ENCODE assay signal across 15 cellular contexts in genomic region chr3:39050020-39050419, GRCh38. TPM values are rescaled to one million over a fixed set of nuclear protein-coding genes. Genes with fewer than 3 reads are reported as not detected.
A peak's percentile ranks its signal among the peaks of the same experiment; 100 is the strongest.
DNase-seq lines count a peak whose midpoint lies in the region; FAIRE-seq and TF ChIP-seq lines count a peak whose summit lies in the region.
"Had no signal": no experiment of that assay in that cellular context is flagged by ENCODE, and none has a peak within 500 bp of the region (broad histone marks: within the 10 kb centered on the region; RNA-seq: fewer than 3 reads in every experiment).

No MANE protein-coding gene starts in this region.

- H3K56ac ChIP-seq in H1 (replicated peaks; ENCODE audit: insufficient read length, low read depth, low read length), result peak overlapping the region; percentile 25

- H3K27ac Mint-ChIP-seq in activated naive CD8-positive, alpha-beta T cell, result peak overlapping the region; percentile 87
- no peak overlapping the region for H3K27ac Mint-ChIP-seq in activated naive CD8-positive, alpha-beta T cell treated with anti-CD3 and anti-CD28 coated beads for 36 hours
- no peak overlapping the region for H3K27ac Mint-ChIP-seq in Calu3 (ENCODE audit: unreplicated experiment)

- H3K14ac ChIP-seq in H1 (ENCODE audit: insufficient read length), result no peak overlapping the region

- H3K4ac ChIP-seq in H1 (replicated peaks; ENCODE audit: insufficient read length, low read depth, low read length), result no peak overlapping the region

- H4K8ac ChIP-seq in H1 (ENCODE audit: extremely low read depth, insufficient read depth, low read length), result no peak overlapping the region

- H3K79me2 ChIP-seq in OCI-LY3 (ENCODE audit: low read length) (peaks cover 27% of the 10 kb centered on the region), H1 (ENCODE audit: control insufficient read depth in 1 of 2, insufficient read depth in 2 of 2, low read length in 2 of 2) (peaks cover 3 to 25% of the 10 kb centered on the region in 2 experiments)

- H3K4me1 Mint-ChIP-seq in activated naive CD8-positive, alpha-beta T cell (ENCODE audit: low read depth), result peaks cover 51% of the 10 kb centered on the region
- peaks cover 26% of the 10 kb centered on the region for H3K4me1 Mint-ChIP-seq in activated naive CD8-positive, alpha-beta T cell treated with anti-CD3 and anti-CD28 coated beads for 36 hours
- peaks cover 7% of the 10 kb centered on the region for H3K4me1 Mint-ChIP-seq in Calu3 (ENCODE audit: low read depth, unreplicated experiment)

- H2AFZ ChIP-seq in OCI-LY3 (ENCODE audit: low read depth, low read length) (0 out of 2 replicates have a peak overlapping the region, but pooled peaks have one; percentile 3), H1 (ENCODE audit: low read length) (no peak overlapping the region)

- no peak for FAIRE-seq in H1 (lab: Jason Lieb, UNC)
- FAIRE-seq: astrocyte had no signal

- no peak overlapping the region for H4K5ac ChIP-seq in H1 (ENCODE audit: insufficient read length, low read depth, low read length)

- H3K4me1 ChIP-seq in OCI-LY3 (ENCODE audit: low read length) (peaks cover 25% of the 10 kb centered on the region), H1 (replicated peaks in 1 of 4; ENCODE audit: control insufficient read depth in 3 of 4, insufficient read depth in 4 of 4, low read length in 3 of 4) (peaks cover 0 to 6% (median 0%) of the 10 kb centered on the region in 4 experiments; a peak in 1 of 7 replicates), uterus (peaks cover 0 to 9% of the 10 kb centered on the region in 2 donors)
- H3K4me1 ChIP-seq: prostate gland had no signal

- no peak overlapping the region for H2BK15ac ChIP-seq in H1 (ENCODE audit: low read length)

- BruUV-seq in Calu3 (replicated peaks; lab: Mats Ljungman, UMichigan), result no TSS peak

- POLR2A ChIA-PET in H1 (lab: Charles Lee; ENCODE audit: partially characterized antibody), result interaction anchor here (0.8 kb wide), 1 partner anchor 9 kb away, joined by 3 read pairs; no protein-coding TSS in a partner anchor

- H2BK20ac ChIP-seq in H1 (ENCODE audit: low read length), result no peak overlapping the region

- intact Hi-C loops in uterus (cut with DNase I; ENCODE audit: low total_unique reads) (no loop called here), Calu3 (cut with micrococcal nuclease; ENCODE audit: unreplicated experiment) (no loop called here)

- H2BK12ac ChIP-seq in H1 (ENCODE audit: low read depth, low read length), result no peak overlapping the region

- no peak for TF ChIP-seq EP300 in H1 (IDR thresholded peaks at IDR 0.05; ENCODE audit: borderline replicate concordance in 1 of 2, low read depth in 2 of 2, low read length in 2 of 2)

- no peak for TF ChIP-seq RAD21 in H1 (IDR thresholded peaks at IDR 0.05 in 1 of 2, conservative IDR thresholded peaks at IDR 0.05 in 1 of 2; ENCODE audit: low read depth in 2 of 2, low read length in 2 of 2)

- TF ChIP-seq CTCF in OCI-LY3 (IDR thresholded peaks at IDR 0.05; ENCODE audit: low read depth, low read length) (no peak), H1 (IDR thresholded peaks at IDR 0.05; ENCODE audit: control extremely low read depth in 1 of 3, insufficient read depth in 1 of 3, low read depth in 1 of 3, low read length in 3 of 3) (no peak), foreskin fibroblast (IDR thresholded peaks at IDR 0.05; ENCODE audit: low read depth, low read length) (no peak), uterus (IDR thresholded peaks at IDR 0.05) (no peak), Calu3 (IDR thresholded peaks at IDR 0.05; ENCODE audit: unreplicated experiment) (no peak)

- peaks cover 2% of the 10 kb centered on the region; the same call in 1 of the 2 replicates for H3K79me1 ChIP-seq in H1 (ENCODE audit: low read depth, low read length)

- H3K9me3 ChIP-seq in OCI-LY3 (ENCODE audit: insufficient read depth, low read length) (no peaks in the 10 kb centered on the region), H1 (ENCODE audit: insufficient read depth in 2 of 2, low read depth in 1 of 2, low read length in 1 of 2) (no peaks in the 10 kb centered on the region), uterus (no peaks in the 10 kb centered on the region)
- H3K9me3 ChIP-seq: prostate gland had no signal

- no peaks in the 10 kb centered on the region for H3K27me3 ChIP-seq in OCI-LY3 (ENCODE audit: low read depth, low read length)
- H3K27me3 ChIP-seq in H1 (replicated peaks in 1 of 4; ENCODE audit: control insufficient read depth in 3 of 4, extremely low read depth in 1 of 4, insufficient read depth in 3 of 4, low read length in 3 of 4), result no peaks in the 10 kb centered on the region
- no peaks in the 10 kb centered on the region for H3K27me3 ChIP-seq in uterus

- H3K27ac ChIP-seq in OCI-LY3 (ENCODE audit: low read length) (peak overlapping the region; percentile 13; the same call in 1 of the 2 replicates), H1 (ENCODE audit: low read depth, low read length) (no peak overlapping the region), uterus (no peak overlapping the region)
- H3K27ac ChIP-seq: prostate gland had no signal

- no peaks in the 10 kb centered on the region for H3K9me3 Mint-ChIP-seq in activated naive CD8-positive, alpha-beta T cell (ENCODE audit: low read depth)
- H3K9me3 Mint-ChIP-seq in activated naive CD8-positive, alpha-beta T cell treated with anti-CD3 and anti-CD28 coated beads for 36 hours, result no peaks in the 10 kb centered on the region
- no peaks in the 10 kb centered on the region for H3K9me3 Mint-ChIP-seq in Calu3 (ENCODE audit: low read depth, unreplicated experiment)

- H2BK5ac ChIP-seq in H1 (ENCODE audit: low read depth, low read length), result no peak overlapping the region

- H3K23me2 ChIP-seq in H1 (ENCODE audit: low read depth, low read length), result peaks cover 6% of the 10 kb centered on the region; the same call in 1 of the 2 replicates

- H2BK120ac ChIP-seq in H1 (replicated peaks; ENCODE audit: low read depth, low read length), result no peak overlapping the region

- no peak overlapping the region for H2AK5ac ChIP-seq in H1 (ENCODE audit: low read depth, low read length)

- H4K20me1 ChIP-seq in OCI-LY3 (ENCODE audit: insufficient read depth, low read length) (no peaks in the 10 kb centered on the region), H1 (replicated peaks in 1 of 2; ENCODE audit: control insufficient read depth in 1 of 2, insufficient read depth in 2 of 2, low read length in 2 of 2) (peaks cover 0 to 2% of the 10 kb centered on the region in 2 experiments)

- H3K18ac ChIP-seq in H1 (ENCODE audit: extremely low read depth, low read length), result no peak overlapping the region

- H3K36me3 Mint-ChIP-seq in activated naive CD8-positive, alpha-beta T cell, result no peaks in the 10 kb centered on the region
- no peaks in the 10 kb centered on the region for H3K36me3 Mint-ChIP-seq in activated naive CD8-positive, alpha-beta T cell treated with anti-CD3 and anti-CD28 coated beads for 36 hours
- H3K36me3 Mint-ChIP-seq in Calu3 (ENCODE audit: insufficient read depth, unreplicated experiment), result peaks cover 20% of the 10 kb centered on the region

- no peaks in the 10 kb centered on the region for H3K27me3 Mint-ChIP-seq in activated naive CD8-positive, alpha-beta T cell
- no peaks in the 10 kb centered on the region for H3K27me3 Mint-ChIP-seq in activated naive CD8-positive, alpha-beta T cell treated with anti-CD3 and anti-CD28 coated beads for 36 hours
- peaks cover 8% of the 10 kb centered on the region for H3K27me3 Mint-ChIP-seq in Calu3 (ENCODE audit: unreplicated experiment)

- H3K4me2 ChIP-seq in OCI-LY3 (ENCODE audit: low read length) (peak overlapping the region; percentile 25), H1 (ENCODE audit: insufficient read depth in 1 of 2, low read depth in 2 of 2, low read length in 2 of 2) (no peak overlapping the region)

- H3K36me3 ChIP-seq in OCI-LY3 (replicated peaks; ENCODE audit: low read depth, low read length) (no peaks in the 10 kb centered on the region), H1 (ENCODE audit: control insufficient read depth in 2 of 4, insufficient read depth in 4 of 4, low read length in 3 of 4) (no peaks in the 10 kb centered on the region), uterus (no peaks in the 10 kb centered on the region)
- H3K36me3 ChIP-seq: prostate gland had no signal

- H3K23ac ChIP-seq in H1 (ENCODE audit: insufficient read length), result no peak overlapping the region

- no peak overlapping the region for H4K91ac ChIP-seq in H1 (replicated peaks; ENCODE audit: insufficient read length, low read length)

- H3K4me3 ChIP-seq in OCI-LY3 (ENCODE audit: low read length), result no peak overlapping the region
- no peak overlapping the region for H3K4me3 ChIP-seq in H1 (ENCODE audit: extremely low read depth in 1 of 4, insufficient read depth in 2 of 4, low read depth in 3 of 4, low read length in 4 of 4)
- H3K4me3 ChIP-seq in foreskin fibroblast (ENCODE audit: low read depth in 1 of 2, low read length in 2 of 2), result no peak overlapping the region
- H3K4me3 ChIP-seq in uterus, result no peak overlapping the region
- H3K4me3 ChIP-seq: prostate gland had no signal

- no peak for DNase-seq in activated naive CD8-positive, alpha-beta T cell treated with anti-CD3 and anti-CD28 coated beads for 36 hours
- DNase-seq in H1 (ENCODE audit: low read depth in 1 of 2, low spot score in 2 of 2) (no peak), OCI-M2 (lab: John Stamatoyannopoulos, UW; ENCODE audit: unreplicated experiment) (no peak), foreskin fibroblast (no peak), uterus (no peak), Calu3 (no peak)
- DNase-seq: activated CD4-positive, alpha-beta T cell treated with anti-CD3 and anti-CD28 coated beads, Interleukin-2, amount 50 U/mL, for 48 hours; activated effector memory CD4-positive, alpha-beta T cell treated with Interleukin-2 at 50 U/mL for 16 hours; dermis blood vessel endothelial cell; NCI-H2081 had no signal

- H3K4me3 Mint-ChIP-seq in activated naive CD8-positive, alpha-beta T cell, result peak overlapping the region; percentile 35
- no peak overlapping the region for H3K4me3 Mint-ChIP-seq in activated naive CD8-positive, alpha-beta T cell treated with anti-CD3 and anti-CD28 coated beads for 36 hours
- H3K4me3 Mint-ChIP-seq in Calu3 (ENCODE audit: low read depth, unreplicated experiment), result no peak overlapping the region

- CTCF ChIA-PET in H1 (lab: Charles Lee; ENCODE audit: partially characterized antibody), result interaction anchor here (0.9 to 1.4 kb wide), 2 partner anchors 15 to 35 kb away, joined by 4 to 5 read pairs; no protein-coding TSS in a partner anchor
- CTCF ChIA-PET in Calu3 (lab: Charles Lee), result no interaction called here

- TF ChIP-seq POLR2A in H1 (IDR thresholded peaks at IDR 0.05; ENCODE audit: control extremely low read depth in 1 of 2, low read depth in 2 of 2, low read length in 2 of 2), result no peak
- TF ChIP-seq POLR2A in uterus (IDR thresholded peaks at IDR 0.05), result no peak

- no peak overlapping the region for H3K9ac ChIP-seq in OCI-LY3 (ENCODE audit: low read length)
- H3K9ac ChIP-seq in H1 (replicated peaks in 1 of 4; ENCODE audit: extremely low read depth in 1 of 4, low read depth in 3 of 4, low read length in 3 of 4), result no peak overlapping the region

RNA-seq across cellular contexts. Expression of gene SCN11A, which starts 1.7 kb away (rescaled TPM):
- total RNA-seq in activated naive CD8-positive, alpha-beta T cell treated with anti-CD3 and anti-CD28 coated beads for 36 hours, result under 1 TPM; 0.08 to 0.12 TPM
- 0.10 and 0.11 TPM in 2 replicates for total RNA-seq in H1 (2021; fragmentation: NEBNext Ultra II Directional; extraction: Animal tissue kit (Norgen Biotek cat#: 25700))
- 0.16 and 0.21 TPM in 2 replicates for polyA plus RNA-seq in H1 (2011; rRNA removed)
- polyA plus RNA-seq in H1 (2011; cell fraction: cytosol; rRNA removed), result 0.21 TPM
- 0.54 TPM for polyA plus RNA-seq in H1 (2011; cell fraction: nucleus; rRNA removed)
- 0.20 to 0.23 TPM (median 0.21 TPM) in 4 replicates for polyA plus RNA-seq in H1 (2012, experiment 1 of 2)
- not detected for polyA plus RNA-seq in H1 (2012, experiment 2 of 2)
- polyA plus RNA-seq in H1 (2013, experiment 1 of 2), result 0.08 TPM
- polyA plus RNA-seq in H1 (2013, experiment 2 of 2), result 0.06 TPM
- 0.29 and 0.54 TPM in 2 replicates for polyA minus RNA-seq in H1 (2011; rRNA and poly(A)+ RNA removed)
- not detected for polyA minus RNA-seq in H1 (2011; cell fraction: cytosol; rRNA and poly(A)+ RNA removed)
- polyA minus RNA-seq in H1 (2011; cell fraction: nucleus; rRNA and poly(A)+ RNA removed), result 1.00 TPM
- total RNA-seq in uterus (1 to 10 TPM in 1 of 4 donors, under 1 TPM in 1, not detected in 2; 0.12 to 1.8 TPM), Calu3 (2022) (0.09 TPM in 1 of 2 replicates, not detected in the other)
- total RNA-seq: A673 had no signal

RNA-seq across cellular contexts. Expression of gene WDR48, which starts 1.8 kb away (rescaled TPM):
- total RNA-seq in activated naive CD8-positive, alpha-beta T cell treated with anti-CD3 and anti-CD28 coated beads for 36 hours, result 10 to 100 TPM; 38.4 to 41.0 TPM
- 47.8 and 54.1 TPM in 2 replicates for total RNA-seq in H1 (2021; fragmentation: NEBNext Ultra II Directional; extraction: Animal tissue kit (Norgen Biotek cat#: 25700))
- polyA plus RNA-seq in H1 (2011; rRNA removed), result 12.3 and 21.2 TPM in 2 replicates
- 28.2 TPM for polyA plus RNA-seq in H1 (2011; cell fraction: cytosol; rRNA removed)
- polyA plus RNA-seq in H1 (2011; cell fraction: nucleus; rRNA removed), result 16.6 TPM
- 24.9 to 39.7 TPM (median 29.6 TPM) in 4 replicates for polyA plus RNA-seq in H1 (2012, experiment 1 of 2)
- 2.8 TPM for polyA plus RNA-seq in H1 (2012, experiment 2 of 2)
- 23.5 TPM for polyA plus RNA-seq in H1 (2013, experiment 1 of 2)
- 26.0 TPM for polyA plus RNA-seq in H1 (2013, experiment 2 of 2)
- 38.7 and 68.2 TPM in 2 replicates for polyA minus RNA-seq in H1 (2011; rRNA and poly(A)+ RNA removed)
- polyA minus RNA-seq in H1 (2011; cell fraction: cytosol; rRNA and poly(A)+ RNA removed), result 23.0 TPM
- 43.0 TPM for polyA minus RNA-seq in H1 (2011; cell fraction: nucleus; rRNA and poly(A)+ RNA removed)
- total RNA-seq in uterus, result 10 to 100 TPM; 28.4 to 84.4 (median 37.0) TPM
- total RNA-seq in Calu3 (2022), result 30.7 and 34.1 TPM in 2 replicates

RNA-seq across cellular contexts. Expression of gene GORASP1, which starts 57.4 kb away (rescaled TPM):
- 10 to 100 TPM; 11.5 to 11.9 TPM for total RNA-seq in activated naive CD8-positive, alpha-beta T cell treated with anti-CD3 and anti-CD28 coated beads for 36 hours
- 33.4 and 39.3 TPM in 2 replicates for total RNA-seq in H1 (2021; fragmentation: NEBNext Ultra II Directional; extraction: Animal tissue kit (Norgen Biotek cat#: 25700))
- 33.5 and 45.0 TPM in 2 replicates for polyA plus RNA-seq in H1 (2011; rRNA removed)
- 43.9 TPM for polyA plus RNA-seq in H1 (2011; cell fraction: cytosol; rRNA removed)
- polyA plus RNA-seq in H1 (2011; cell fraction: nucleus; rRNA removed), result 133 TPM
- polyA plus RNA-seq in H1 (2012, experiment 1 of 2), result 28.9 to 39.2 TPM (median 35.8 TPM) in 4 replicates
- 23.5 TPM for polyA plus RNA-seq in H1 (2012, experiment 2 of 2)
- 17.0 TPM for polyA plus RNA-seq in H1 (2013, experiment 1 of 2)
- 15.3 TPM for polyA plus RNA-seq in H1 (2013, experiment 2 of 2)
- 38.5 and 44.1 TPM in 2 replicates for polyA minus RNA-seq in H1 (2011; rRNA and poly(A)+ RNA removed)
- 25.0 TPM for polyA minus RNA-seq in H1 (2011; cell fraction: cytosol; rRNA and poly(A)+ RNA removed)
- 41.5 TPM for polyA minus RNA-seq in H1 (2011; cell fraction: nucleus; rRNA and poly(A)+ RNA removed)
- total RNA-seq in uterus (10 to 100 TPM; 32.3 to 73.4 (median 47.5) TPM), Calu3 (2022) (54.8 and 58.6 TPM in 2 replicates)

RNA-seq across cellular contexts. Expression of gene TTC21A, which starts 57.5 kb away (rescaled TPM):
- total RNA-seq in activated naive CD8-positive, alpha-beta T cell treated with anti-CD3 and anti-CD28 coated beads for 36 hours, result under 1 TPM; 0.42 to 0.78 TPM
- total RNA-seq in H1 (2021; fragmentation: NEBNext Ultra II Directional; extraction: Animal tissue kit (Norgen Biotek cat#: 25700)), result 1.7 and 2.8 TPM in 2 replicates
- 2.3 and 2.7 TPM in 2 replicates for polyA plus RNA-seq in H1 (2011; rRNA removed)
- 2.5 TPM for polyA plus RNA-seq in H1 (2011; cell fraction: cytosol; rRNA removed)
- 16.0 TPM for polyA plus RNA-seq in H1 (2011; cell fraction: nucleus; rRNA removed)
- 2.6 to 3.5 TPM (median 2.9 TPM) in 4 replicates for polyA plus RNA-seq in H1 (2012, experiment 1 of 2)
- polyA plus RNA-seq in H1 (2012, experiment 2 of 2), result 0.34 TPM
- 1.4 TPM for polyA plus RNA-seq in H1 (2013, experiment 1 of 2)
- polyA plus RNA-seq in H1 (2013, experiment 2 of 2), result 1.4 TPM
- polyA minus RNA-seq in H1 (2011; rRNA and poly(A)+ RNA removed), result 2.1 and 2.9 TPM in 2 replicates
- 2.6 TPM for polyA minus RNA-seq in H1 (2011; cell fraction: cytosol; rRNA and poly(A)+ RNA removed)
- polyA minus RNA-seq in H1 (2011; cell fraction: nucleus; rRNA and poly(A)+ RNA removed), result 8.1 TPM
- total RNA-seq in uterus (10 to 100 TPM in 1 of 4 donors, 1 to 10 TPM in 3; 2.8 to 16.3 (median 6.1) TPM), Calu3 (2022) (8.1 and 9.1 TPM in 2 replicates)
